8 cellular contexts compared by ENCODE assay signal in genomic region chr1:46667782-46668760, GRCh38. TPM values are rescaled to one million over a fixed set of nuclear protein-coding genes. Genes with fewer than 3 reads are reported as not detected.
DNase-seq lines count a peak whose midpoint lies in the region; ATAC-seq and TF ChIP-seq lines count a peak whose summit lies in the region.

TSS of gene ATPAF1 (minus strand) at chr1:46668364. CDS start at chr1:46668322, 42 bp downstream.

- DNase-seq in COR-L47 (lab: John Stamatoyannopoulos, UW) (peak; percentile 19), HUDEP-2 (lab: John Stamatoyannopoulos, UW; ENCODE audit: unreplicated experiment in 76 of 76) (peak in 62 of 76 experiments; percentile 11 to 74 (median 50)), RKO (ENCODE audit: low spot score) (peak; percentile 76), fibroblast of pulmonary artery (ENCODE audit: low read depth) (peak; percentile 76), natural killer cell (peak; percentile 39)
- peak; percentile 19 to 43 for DNase-seq in activated T-helper 1 cell treated with anti-CD3 and anti-CD28 coated beads, Interleukin-2, amount 50 U/mL, for 16 hours (ENCODE audit: low read depth in 1 of 2, low spot score in 1 of 2)

- intact Hi-C loops in natural killer cell (cut with micrococcal nuclease): no loop called here

- TF ChIP-seq CTCF in fibroblast of pulmonary artery (IDR thresholded peaks at IDR 0.05; ENCODE audit: low read length, missing control alignments): no peak
- no peak for TF ChIP-seq CTCF in natural killer cell (IDR thresholded peaks at IDR 0.05)

- H3K9me3 Mint-ChIP-seq in natural killer cell: no peaks in the 10 kb centered on the region
- H3K9me3 Mint-ChIP-seq in stimulated activated naive CD8-positive, alpha-beta T cell treated with anti-CD3 and anti-CD28 coated beads, Interleukin-15, Interleukin-2, amounts not matched to agents 100 ng/mL and 50 ng/mL, for 24 hours: no peaks in the 10 kb centered on the region

- H3K27me3 Mint-ChIP-seq in natural killer cell (ENCODE audit: low read depth in 2 of 2): no peaks in the 10 kb centered on the region
- no peaks in the 10 kb centered on the region for H3K27me3 Mint-ChIP-seq in stimulated activated naive CD8-positive, alpha-beta T cell treated with anti-CD3 and anti-CD28 coated beads, Interleukin-15, Interleukin-2, amounts not matched to agents 100 ng/mL and 50 ng/mL, for 24 hours

- H3K27ac Mint-ChIP-seq in natural killer cell: peak within 1 kb of the TSS in 1 of 2 donors; percentile 72
- H3K27ac Mint-ChIP-seq in stimulated activated naive CD8-positive, alpha-beta T cell treated with anti-CD3 and anti-CD28 coated beads, Interleukin-15, Interleukin-2, amounts not matched to agents 100 ng/mL and 50 ng/mL, for 24 hours: peak within 1 kb of the TSS; percentile 15

- peak; percentile 85 for ATAC-seq in GM21360 (IDR thresholded peaks at IDR 0.05; ENCODE audit: unreplicated experiment)
- ATAC-seq in natural killer cell: peak; percentile 84 to 88 (median 86)

- H3K4me3 Mint-ChIP-seq in natural killer cell: peak within 1 kb of the TSS; percentile 68
- peak within 1 kb of the TSS; percentile 84 for H3K4me3 Mint-ChIP-seq in stimulated activated naive CD8-positive, alpha-beta T cell treated with anti-CD3 and anti-CD28 coated beads, Interleukin-15, Interleukin-2, amounts not matched to agents 100 ng/mL and 50 ng/mL, for 24 hours

- peaks cover 16 to 24% of the 10 kb centered on the region in 2 donors for H3K4me1 Mint-ChIP-seq in natural killer cell
- H3K4me1 Mint-ChIP-seq in stimulated activated naive CD8-positive, alpha-beta T cell treated with anti-CD3 and anti-CD28 coated beads, Interleukin-15, Interleukin-2, amounts not matched to agents 100 ng/mL and 50 ng/mL, for 24 hours (ENCODE audit: low read depth): peaks cover 16% of the 10 kb centered on the region

- H3K36me3 Mint-ChIP-seq in natural killer cell: no peaks in the 10 kb centered on the region
- peaks cover 16% of the 10 kb centered on the region for H3K36me3 Mint-ChIP-seq in stimulated activated naive CD8-positive, alpha-beta T cell treated with anti-CD3 and anti-CD28 coated beads, Interleukin-15, Interleukin-2, amounts not matched to agents 100 ng/mL and 50 ng/mL, for 24 hours (ENCODE audit: low read depth)

- H3K4me3 ChIP-seq in fibroblast of pulmonary artery (replicated peaks; ENCODE audit: low read depth, low read length): peak within 1 kb of the TSS; percentile 72

RNA-seq across cellular contexts. Expression of gene ATPAF1, which starts in this region (rescaled TPM):
- total RNA-seq in natural killer cell: 10 to 100 TPM; 18.0 to 21.7 (median 19.0) TPM

Comparison
In these comparisons a context has a peak if more than half of its experiments do, and no peak if none do; other contexts are left out.
1. Peak in every context shown above with its lines: DNase-seq, ATAC-seq and H3K4me3 ChIP-seq.
2. DNase-seq: peak in every context shown above with its lines; median percentile 76 in RKO; 76 in fibroblast of pulmonary artery; 50 in HUDEP-2; 39 in natural killer cell; 31 in activated T-helper 1 cell treated with anti-CD3 and anti-CD28 coated beads, Interleukin-2, amount 50 U/mL, for 16 hours; 19 in COR-L47.